ENCODE assay signal across 8 cellular contexts in genomic region chr5:15056988-15057592, GRCh38.
"Had no signal": no experiment of that assay in that cellular context is flagged by ENCODE, and none has a peak within 500 bp of the region (broad histone marks: within the 10 kb centered on the region; RNA-seq: fewer than 3 reads in every experiment).

No MANE protein-coding gene starts in this region.

- H3K36me3 Mint-ChIP-seq: IgD-negative memory B cell had no signal

- H3K9ac ChIP-seq: KMS-11 had no signal

- ATAC-seq: GM23338, HCT116 had no signal

- DNase-seq: HFFc6, KBM-7 had no signal

- H3K4me2 ChIP-seq: GM23338, KMS-11 had no signal

- H3K4me3 ChIP-seq: GM23338, HAP-1 had no signal

- H3K4me1 ChIP-seq: HAP-1 had no signal

- H2AFZ ChIP-seq: GM23338 had no signal

- H3K4me1 Mint-ChIP-seq: GM23338, IgD-negative memory B cell had no signal

- H3K36me3 ChIP-seq: HAP-1 had no signal

- H3K9me3 ChIP-seq: HAP-1 had no signal

- H3K27ac Mint-ChIP-seq: GM23338, HFFc6, IgD-negative memory B cell had no signal

- H3K4me3 Mint-ChIP-seq: GM23338, HFFc6, IgD-negative memory B cell had no signal

- H3K27ac ChIP-seq: HL-60, KMS-11 had no signal
